ENCODE assay signal across 8 cellular contexts in genomic region chr5:141402553-141403328, GRCh38. TPM values are rescaled to one million over a fixed set of nuclear protein-coding genes. Genes with fewer than 3 reads are reported as not detected.
DNase-seq lines count a peak whose midpoint lies in the region; ATAC-seq and TF ChIP-seq lines count a peak whose summit lies in the region.

Gene PCDHGA9 (plus strand): TSS chr5:141402778. CDS start chr5:141402953, 175 bp downstream.

- intact Hi-C loops in PC-9 (cut with micrococcal nuclease; ENCODE audit: unreplicated experiment), result no loop called here

- H3K27me3 ChIP-seq in PC-9 (ENCODE audit: insufficient read depth, low read depth), result peaks cover 53% of the 10 kb centered on the region

- no TSS peak for BruUV-seq in PC-9 (replicated peaks; lab: Mats Ljungman, UMichigan)

- no peaks in the 10 kb centered on the region for H3K9me2 ChIP-seq in PC-9 (ENCODE audit: insufficient read depth)

- no peaks in the 10 kb centered on the region for H3F3A ChIP-seq in PC-9 (ENCODE audit: insufficient read depth, low read depth)

- H3K9me3 ChIP-seq in PC-9 (ENCODE audit: insufficient read depth, low read depth), result no peaks in the 10 kb centered on the region

- H3K79me2 ChIP-seq in PC-9 (ENCODE audit: low read depth), result no peaks in the 10 kb centered on the region

- POLR2A ChIA-PET in PC-9 (lab: Charles Lee; ENCODE audit: unreplicated experiment), result no interaction called here

- no peaks in the 10 kb centered on the region for H3K4me1 Mint-ChIP-seq in stimulated activated memory B cell treated with anti-CD40 and anti-IgM and Interleukin-4, amounts not matched to agents 10 μg/mL and 1 μg/mL and 100 μg/mL, for 72 hours

- H3K9me3 Mint-ChIP-seq in stimulated activated memory B cell treated with anti-CD40 and anti-IgM and Interleukin-4, amounts not matched to agents 10 μg/mL and 1 μg/mL and 100 μg/mL, for 72 hours, result peaks cover 6% of the 10 kb centered on the region

- CTCF ChIA-PET in PC-9 (lab: Charles Lee), result no interaction called here

- H2AFZ ChIP-seq in PC-9, result no peak within 1 kb of the TSS

- no peaks in the 10 kb centered on the region for H3K36me3 ChIP-seq in PC-9 (ENCODE audit: low read depth)

- peak within 1 kb of the TSS; percentile 60 for H3K4me3 Mint-ChIP-seq in stimulated activated memory B cell treated with anti-CD40 and anti-IgM and Interleukin-4, amounts not matched to agents 10 μg/mL and 1 μg/mL and 100 μg/mL, for 72 hours

- peaks cover 6% of the 10 kb centered on the region for H3K36me3 Mint-ChIP-seq in stimulated activated memory B cell treated with anti-CD40 and anti-IgM and Interleukin-4, amounts not matched to agents 10 μg/mL and 1 μg/mL and 100 μg/mL, for 72 hours

- H3K27ac Mint-ChIP-seq in stimulated activated memory B cell treated with anti-CD40 and anti-IgM and Interleukin-4, amounts not matched to agents 10 μg/mL and 1 μg/mL and 100 μg/mL, for 72 hours, result no peak within 1 kb of the TSS

- peak; percentile 6 for DNase-seq in NCI-H510A treated with DMSO at 0.1 percent for 48 hours (lab: John Stamatoyannopoulos, UW)
- DNase-seq in NCI-H510A (lab: John Stamatoyannopoulos, UW), result no peak
- peak in 1 of 2 experiments; percentile 10 for DNase-seq in PC-9
- DNase-seq in germinal center (ENCODE audit: low spot score), result peak; percentile 67
- no peak for DNase-seq in T-helper 9 cell
- DNase-seq in ACHN, result no peak

- H3K4me1 ChIP-seq in PC-9 (replicated peaks; ENCODE audit: insufficient read depth), result no peaks in the 10 kb centered on the region

- peaks cover 77% of the 10 kb centered on the region for H3K27me3 Mint-ChIP-seq in stimulated activated memory B cell treated with anti-CD40 and anti-IgM and Interleukin-4, amounts not matched to agents 10 μg/mL and 1 μg/mL and 100 μg/mL, for 72 hours

- no peak within 1 kb of the TSS for H3K4me3 ChIP-seq in PC-9

- H4K20me1 ChIP-seq in PC-9 (ENCODE audit: insufficient read depth), result no peaks in the 10 kb centered on the region

- TF ChIP-seq CTCF in PC-9 (conservative IDR thresholded peaks at IDR 0.05), result peak; percentile 69

- no peak within 1 kb of the TSS for H3K27ac ChIP-seq in PC-9

- ATAC-seq in stimulated activated memory B cell treated with anti-CD40 and anti-IgM and Interleukin-4, amounts not matched to agents 10 μg/mL and 1 μg/mL and 100 μg/mL, for 72 hours, result no peak
- no peak for ATAC-seq in GM21515 (IDR thresholded peaks at IDR 0.05; ENCODE audit: unreplicated experiment)

- 0 out of 2 replicates have a peak within 1 kb of the TSS, but pooled peaks have one; percentile 13 for H3K4me2 ChIP-seq in PC-9

- in situ Hi-C loops in ACHN (cut with HindIII; ENCODE audit: low pct_ligation_motif_present, low pct_unique_long_range_greater_than_20kb, low sequenced_read_pairs), result no loop called here

RNA-seq across cellular contexts. Expression of gene PCDHGA9, which starts in this region (rescaled TPM):
- total RNA-seq in PC-9 (2021), result not detected in 2 replicates

Comparison
In these comparisons a context has a peak if more than half of its experiments do, and no peak if none do; other contexts are left out.
1. DNase-seq: peak in NCI-H510A treated with DMSO at 0.1 percent for 48 hours (single experiment) and germinal center (single experiment); none in NCI-H510A (single experiment), T-helper 9 cell (single experiment) and ACHN (single experiment).